In the genomic region with DNA sequence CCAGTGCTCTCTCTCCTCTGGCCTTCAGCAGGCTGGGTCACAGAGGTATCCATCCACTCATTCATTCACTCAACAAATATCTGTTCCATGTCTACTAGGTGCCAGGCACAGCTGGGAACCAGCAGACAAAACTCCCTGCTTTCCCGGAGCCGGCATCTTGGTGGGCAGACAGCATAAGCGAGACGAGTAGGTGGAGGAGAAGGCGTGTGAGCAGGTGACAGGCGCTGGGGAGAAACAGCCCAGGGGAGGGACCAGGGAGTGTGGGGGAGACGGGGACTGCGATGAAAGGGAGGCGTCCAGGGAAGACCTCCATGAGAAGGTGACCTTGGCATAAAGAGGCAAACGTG, we compare ENCODE assay signal across 11 cellular contexts. TPM values are rescaled to one million over a fixed set of nuclear protein-coding genes. Genes with fewer than 3 reads are reported as not detected.
DNase-seq lines count a peak whose midpoint lies in the region; ATAC-seq and TF ChIP-seq lines count a peak whose summit lies in the region.
"Had no signal": no experiment of that assay in that cellular context is flagged by ENCODE, and none has a peak within 500 bp of the region (broad histone marks: within the 10 kb centered on the region; RNA-seq: fewer than 3 reads in every experiment).

No MANE protein-coding gene starts in this region.

- H3K27ac ChIP-seq in C4-2B (no peak overlapping the region; the same call in 1 of the 2 replicates), GM23338 (ENCODE audit: low read depth) (no peak overlapping the region)
- H3K27ac ChIP-seq: ascending aorta had no signal

- H4K20me1 ChIP-seq in GM23338 (replicated peaks; ENCODE audit: insufficient read depth), result no peaks in the 10 kb centered on the region

- H3K27me3 Mint-ChIP-seq in GM23338 (ENCODE audit: insufficient read depth, low read depth, poor library complexity), result peaks cover 13% of the 10 kb centered on the region
- no peaks in the 10 kb centered on the region for H3K27me3 Mint-ChIP-seq in activated T-helper 17 cell treated with anti-CD3 and anti-CD28 coated beads, Interleukin-2, amount 50 U/mL, for 72 hours
- H3K27me3 Mint-ChIP-seq in naive thymus-derived CD8-positive, alpha-beta T cell, result no peaks in the 10 kb centered on the region
- H3K27me3 Mint-ChIP-seq: dendritic cell treated with granulocyte-macrophage colony-stimulating factor and Interleukin-4, amounts not matched to agents 40 ng/mL and 50 ng/mL, for 4 days; T-cell had no signal

- peaks cover 5% of the 10 kb centered on the region; the same call in 1 of the 2 replicates for H3K4me1 ChIP-seq in GM23338 (ENCODE audit: insufficient read depth)
- H3K4me1 ChIP-seq: ascending aorta had no signal

- H3K4me1 Mint-ChIP-seq in GM23338, result peaks cover 22% of the 10 kb centered on the region
- peaks cover 54% of the 10 kb centered on the region for H3K4me1 Mint-ChIP-seq in activated T-helper 17 cell treated with anti-CD3 and anti-CD28 coated beads, Interleukin-2, amount 50 U/mL, for 72 hours
- H3K4me1 Mint-ChIP-seq in naive thymus-derived CD8-positive, alpha-beta T cell, result peaks cover 44 to 94% (median 84%) of the 10 kb centered on the region in 4 donors

- H3F3A ChIP-seq in GM23338 (replicated peaks; ENCODE audit: low read depth), result 0 out of 2 replicates have a peak, but pooled peaks cover 3% of the 10 kb centered on the region

- H2AFZ ChIP-seq in GM23338, result peak overlapping the region; percentile 99; the same call in 1 of the 2 replicates

- no peak overlapping the region for H3K27ac Mint-ChIP-seq in GM23338
- peak overlapping the region; percentile 75 for H3K27ac Mint-ChIP-seq in activated T-helper 17 cell treated with anti-CD3 and anti-CD28 coated beads, Interleukin-2, amount 50 U/mL, for 72 hours
- peak overlapping the region in 8 of 10 donors; percentile 16 to 93 (median 78) for H3K27ac Mint-ChIP-seq in naive thymus-derived CD8-positive, alpha-beta T cell
- H3K27ac Mint-ChIP-seq: dendritic cell treated with granulocyte-macrophage colony-stimulating factor and Interleukin-4, amounts not matched to agents 40 ng/mL and 50 ng/mL, for 4 days had no signal

- H3K27me3 ChIP-seq in GM23338 (ENCODE audit: insufficient read depth), result no peaks in the 10 kb centered on the region
- H3K27me3 ChIP-seq: ascending aorta had no signal

- no peaks in the 10 kb centered on the region for H3K79me2 ChIP-seq in GM23338 (replicated peaks; ENCODE audit: insufficient read depth)

- peak overlapping the region; percentile 74; the same call in 1 of the 2 replicates for H3K4me2 ChIP-seq in GM23338

- no peaks in the 10 kb centered on the region for H3K9me3 Mint-ChIP-seq in GM23338
- no peaks in the 10 kb centered on the region for H3K9me3 Mint-ChIP-seq in activated T-helper 17 cell treated with anti-CD3 and anti-CD28 coated beads, Interleukin-2, amount 50 U/mL, for 72 hours
- no peaks in the 10 kb centered on the region for H3K9me3 Mint-ChIP-seq in naive thymus-derived CD8-positive, alpha-beta T cell
- H3K9me3 Mint-ChIP-seq: dendritic cell treated with granulocyte-macrophage colony-stimulating factor and Interleukin-4, amounts not matched to agents 40 ng/mL and 50 ng/mL, for 4 days; T-cell had no signal

- no peaks in the 10 kb centered on the region for H3K9me2 ChIP-seq in GM23338 (ENCODE audit: insufficient read depth)

- no peak for ATAC-seq in GM23338
- ATAC-seq in activated T-helper 17 cell treated with anti-CD3 and anti-CD28 coated beads, Interleukin-2, amount 50 U/mL, for 72 hours (replicated peaks), result no peak
- no peak for ATAC-seq in naive thymus-derived CD8-positive, alpha-beta T cell
- ATAC-seq in GM21447 (IDR thresholded peaks at IDR 0.05; ENCODE audit: unreplicated experiment), result no peak

- no peak overlapping the region; the same call in 2 of the 3 replicates for H3K4me3 Mint-ChIP-seq in GM23338
- H3K4me3 Mint-ChIP-seq in activated T-helper 17 cell treated with anti-CD3 and anti-CD28 coated beads, Interleukin-2, amount 50 U/mL, for 72 hours, result peak overlapping the region; percentile 23
- peak overlapping the region in 5 of 10 donors; percentile 30 to 82 (median 51) for H3K4me3 Mint-ChIP-seq in naive thymus-derived CD8-positive, alpha-beta T cell
- H3K4me3 Mint-ChIP-seq: dendritic cell treated with granulocyte-macrophage colony-stimulating factor and Interleukin-4, amounts not matched to agents 40 ng/mL and 50 ng/mL, for 4 days had no signal

- H3K36me3 ChIP-seq in GM23338 (ENCODE audit: insufficient read depth), result no peaks in the 10 kb centered on the region
- H3K36me3 ChIP-seq: ascending aorta had no signal

- TF ChIP-seq CTCF in C4-2B (conservative IDR thresholded peaks at IDR 0.05) (peak; percentile 65), GM23338 (conservative IDR thresholded peaks at IDR 0.05; ENCODE audit: low read depth in 2 of 2) (no peak)

- no peaks in the 10 kb centered on the region for H3K36me3 Mint-ChIP-seq in GM23338 (ENCODE audit: low read depth)
- peaks cover 97% of the 10 kb centered on the region for H3K36me3 Mint-ChIP-seq in activated T-helper 17 cell treated with anti-CD3 and anti-CD28 coated beads, Interleukin-2, amount 50 U/mL, for 72 hours (ENCODE audit: low read depth)
- peaks cover 0 to 52% (median 6%) of the 10 kb centered on the region in 3 donors for H3K36me3 Mint-ChIP-seq in naive thymus-derived CD8-positive, alpha-beta T cell

- no peak overlapping the region for H3K4me3 ChIP-seq in GM23338
- H3K4me3 ChIP-seq: ascending aorta had no signal

- DNase-seq in GM23338 (ENCODE audit: low spot score) (no peak), islet precursor cell (no peak), OCI-M1 (lab: John Stamatoyannopoulos, UW) (no peak)
- DNase-seq in naive thymus-derived CD8-positive, alpha-beta T cell, result no peak
- DNase-seq: NCI-H2081 treated with DMSO at 0.1 percent for 48 hours had no signal

- POLR2A ChIA-PET in naive thymus-derived CD8-positive, alpha-beta T cell (lab: Charles Lee), result interaction anchor here (1.8 kb wide), 1 partner anchor 9 kb away, joined by 8 read pairs; no protein-coding TSS in a partner anchor

RNA-seq across cellular contexts. Expression of gene KCNAB2, which starts 11.0 kb away (rescaled TPM):
- total RNA-seq in GM23338 (2014; rRNA removed; shearing (Covaris generic)), result 3.7 and 5.1 TPM in 2 replicates
- polyA plus RNA-seq in GM23338 (2016; fragmentation: Nextera tagmentation; extraction: Ambion mirVana), result 2.1 and 3.0 TPM in 2 replicates
- total RNA-seq in activated T-helper 17 cell treated with anti-CD3 and anti-CD28 coated beads, Interleukin-2, amount 50 U/mL, for 72 hours, result 100 to 1,000 TPM; 407 to 432 TPM
- 100 to 1,000 TPM; 189 to 190 TPM for total RNA-seq in naive thymus-derived CD8-positive, alpha-beta T cell
- 10 to 100 TPM; 17.8 to 46.6 (median 21.4) TPM for polyA plus RNA-seq in naive thymus-derived CD8-positive, alpha-beta T cell

RNA-seq across cellular contexts. Expression of gene NPHP4, which starts 42.5 kb away (rescaled TPM):
- 8.6 and 12.4 TPM in 2 replicates for total RNA-seq in GM23338 (2014; rRNA removed; shearing (Covaris generic))
- polyA plus RNA-seq in GM23338 (2016; fragmentation: Nextera tagmentation; extraction: Ambion mirVana), result 2.4 and 2.5 TPM in 2 replicates
- 10 to 100 TPM; 21.5 to 35.7 TPM for total RNA-seq in activated T-helper 17 cell treated with anti-CD3 and anti-CD28 coated beads, Interleukin-2, amount 50 U/mL, for 72 hours
- 1 to 10 TPM; 6.2 to 6.3 TPM for total RNA-seq in naive thymus-derived CD8-positive, alpha-beta T cell
- polyA plus RNA-seq in naive thymus-derived CD8-positive, alpha-beta T cell, result under 1 TPM; 0.14 to 0.97 (median 0.22) TPM

Comparison
In these comparisons a context has a peak if more than half of its experiments do, and no peak if none do; other contexts are left out.
1. RNA of gene KCNAB2, which starts 11.0 kb away (total RNA-seq): 407 to 432 TPM in activated T-helper 17 cell treated with anti-CD3 and anti-CD28 coated beads, Interleukin-2, amount 50 U/mL, for 72 hours and 189 to 190 TPM in naive thymus-derived CD8-positive, alpha-beta T cell; 3.7 to 5.1 TPM in GM23338; every median in the first group is over 10 times any median in the second.